ENCODE assay signal across 32 cellular contexts in genomic region chr3:151476344-151477018, GRCh38. TPM values are rescaled to one million over a fixed set of nuclear protein-coding genes. Genes with fewer than 3 reads are reported as not detected.
DNase-seq lines count a peak whose midpoint lies in the region; ATAC-seq, FAIRE-seq and TF ChIP-seq lines count a peak whose summit lies in the region.
"Had no signal": no experiment of that assay in that cellular context is flagged by ENCODE, and none has a peak within 500 bp of the region (broad histone marks: within the 10 kb centered on the region; RNA-seq: fewer than 3 reads in every experiment).

No MANE protein-coding gene starts in this region.

- dilution Hi-C loops in endothelial cell of umbilical vein (cut with MboI; ENCODE audit: extremely low pct_ligation_motif_present, low sequenced_read_pairs), result no loop called here

- CTCF ChIA-PET in endothelial cell of umbilical vein (lab: Charles Lee), result interaction anchor here (8.3 kb wide), 1 partner anchor 9 kb away, joined by 47 read pairs; no protein-coding TSS in a partner anchor

- H2AFZ ChIP-seq in endothelial cell of umbilical vein (ENCODE audit: low read depth, low read length) (peak overlapping the region; percentile 50), smooth muscle cell (ENCODE audit: low read depth) (peak overlapping the region; percentile 14)
- H2AFZ ChIP-seq: GM23248, parathyroid adenoma had no signal

- intact Hi-C loops in Right ventricle myocardium superior (cut with DNase I), result no loop called here
- intact Hi-C loops in cardiac septum (cut with DNase I), result no loop called here
- intact Hi-C loops in endothelial cell of umbilical vein (cut with micrococcal nuclease), result no loop called here

- DNase-seq in Right ventricle myocardium superior, result no peak
- no peak for DNase-seq in cardiac septum (ENCODE audit: low spot score)
- DNase-seq in OCI-M1 (lab: John Stamatoyannopoulos, UW), result peak; percentile 60
- no peak for DNase-seq in endothelial cell of umbilical vein (ENCODE audit: low read depth, low spot score)
- no peak for DNase-seq in smooth muscle cell (lab: John Stamatoyannopoulos, UW; ENCODE audit: unreplicated experiment)
- DNase-seq in hepatic stellate cell (ENCODE audit: low spot score), result no peak
- DNase-seq in NCI-H2171 (lab: John Stamatoyannopoulos, UW), result no peak
- DNase-seq: activated CD4-positive, alpha-beta memory T cell treated with anti-CD3 and anti-CD28 coated beads, Interleukin-2, amount 10 ng/mL, durations not matched to agents 7 days and 5 days; activated CD8-positive, alpha-beta memory T cell treated with anti-CD3 and anti-CD28 coated beads, Interleukin-2, amount 50 U/mL, for 4 hours; activated naive CD4-positive, alpha-beta T cell treated with anti-CD3 and anti-CD28 coated beads for 36 hours; Calu3; DMS79 treated with DMSO at 0.1 percent for 48 hours; gastrocnemius medialis; GM23248; HFFc6; hippocampal formation; immature natural killer cell; KG1; mesenchymal stem cell; MM.1S; NCI-H2029 treated with DMSO at 0.1 percent for 48 hours; NCI-H446; NCI-H774; stimulated activated CD4-positive, alpha-beta T cell treated with anti-CD3 and anti-CD28 coated beads, Interleukin-1b, Interleukin-23, amount 100 ng/mL, for 48 hours; stimulated activated naive CD8-positive, alpha-beta T cell treated with anti-CD3 and anti-CD28 coated beads, Interleukin-15, Interleukin-2, amounts not matched to agents 100 U/mL and 50 U/mL, for 24 hours; T-cell had no signal

- H3K9me3 ChIP-seq in endothelial cell of umbilical vein (replicated peaks; ENCODE audit: control insufficient read depth, insufficient read depth, low read length), result no peaks in the 10 kb centered on the region
- H3K9me3 ChIP-seq in smooth muscle cell (replicated peaks; ENCODE audit: low read depth), result no peaks in the 10 kb centered on the region
- H3K9me3 ChIP-seq: gastrocnemius medialis had no signal

- no peaks in the 10 kb centered on the region for H3F3A ChIP-seq in smooth muscle cell (ENCODE audit: low read depth)

- TF ChIP-seq CTCF in endothelial cell of umbilical vein (IDR thresholded peaks at IDR 0.05; ENCODE audit: extremely low read depth in 1 of 2, insufficient read depth in 1 of 2, low read depth in 1 of 2, low read length in 2 of 2), result no peak
- TF ChIP-seq CTCF in smooth muscle cell (IDR thresholded peaks at IDR 0.05; ENCODE audit: borderline replicate concordance, insufficient read depth, poor library complexity, severe bottlenecking), result no peak

- no peaks in the 10 kb centered on the region for H4K20me1 ChIP-seq in endothelial cell of umbilical vein (replicated peaks; ENCODE audit: control insufficient read depth, extremely low read depth, insufficient read depth, low read length)
- no peaks in the 10 kb centered on the region for H4K20me1 ChIP-seq in smooth muscle cell (ENCODE audit: low read depth)

- H3K36me3 ChIP-seq in endothelial cell of umbilical vein (ENCODE audit: control insufficient read depth in 2 of 2, extremely low read depth in 1 of 2, insufficient read depth in 2 of 2, low read length in 2 of 2) (no peaks in the 10 kb centered on the region), smooth muscle cell (ENCODE audit: low read depth) (no peaks in the 10 kb centered on the region)
- H3K36me3 ChIP-seq: gastrocnemius medialis had no signal

- ATAC-seq in Right ventricle myocardium superior (ENCODE audit: poor library complexity), result peak; percentile 57
- ATAC-seq in HG03520 (IDR thresholded peaks at IDR 0.05; ENCODE audit: unreplicated experiment), result no peak
- ATAC-seq: activated CD4-positive, CD25-positive, alpha-beta regulatory T cell treated with anti-CD3 and anti-CD28 coated beads, Interleukin-2, amount 50 U/mL, for 24 hours; gastrocnemius medialis; stimulated activated naive CD8-positive, alpha-beta T cell treated with anti-CD3 and anti-CD28 coated beads, Interleukin-15, Interleukin-2, amounts not matched to agents 100 U/mL and 50 U/mL, for 24 hours; T-cell had no signal

- WGBS in smooth muscle cell (ENCODE audit: low lambda C conversion rate), result 75% methylated on average over 7 of the region's 7 CpGs

- no peak for FAIRE-seq in endothelial cell of umbilical vein (lab: Jason Lieb, UNC)
- FAIRE-seq: endometrium, HTR-8/SVneo had no signal

- no peaks in the 10 kb centered on the region for H3K9me1 ChIP-seq in endothelial cell of umbilical vein (replicated peaks; ENCODE audit: control insufficient read depth, extremely low read depth, insufficient read depth, low read length)

- H3K4me3 ChIP-seq in endothelial cell of umbilical vein (replicated peaks in 1 of 3; ENCODE audit: insufficient read depth in 1 of 3, low read depth in 1 of 3, low read length in 3 of 3), result no peak overlapping the region
- no peak overlapping the region for H3K4me3 ChIP-seq in smooth muscle cell
- H3K4me3 ChIP-seq: gastrocnemius medialis, GM23248 had no signal

- H3K79me2 ChIP-seq in endothelial cell of umbilical vein (ENCODE audit: control insufficient read depth, insufficient read depth, low read length) (no peaks in the 10 kb centered on the region), smooth muscle cell (ENCODE audit: low read depth) (no peaks in the 10 kb centered on the region)
- H3K79me2 ChIP-seq: parathyroid adenoma had no signal

- POLR2A ChIA-PET in endothelial cell of umbilical vein (lab: Charles Lee), result no interaction called here

- TF ChIP-seq POLR2A in endothelial cell of umbilical vein (IDR thresholded peaks at IDR 0.05; ENCODE audit: low read depth, low read length), result no peak

- H3K4me2 ChIP-seq in endothelial cell of umbilical vein (ENCODE audit: insufficient read depth, low read length), result no peak overlapping the region
- H3K4me2 ChIP-seq in smooth muscle cell, result no peak overlapping the region

- no peaks in the 10 kb centered on the region for H3K4me1 ChIP-seq in endothelial cell of umbilical vein (ENCODE audit: control insufficient read depth, extremely low read depth, insufficient read depth, low read length)
- H3K4me1 ChIP-seq in smooth muscle cell (ENCODE audit: low read depth), result no peaks in the 10 kb centered on the region
- H3K4me1 ChIP-seq: parathyroid adenoma had no signal

- BruUV-seq in endothelial cell of umbilical vein (replicated peaks; lab: Mats Ljungman, UMichigan), result no TSS peak

- H3K9ac ChIP-seq in endothelial cell of umbilical vein (replicated peaks; ENCODE audit: extremely low read depth, insufficient read depth, low read length) (no peak overlapping the region), smooth muscle cell (ENCODE audit: low read depth) (no peak overlapping the region)
- H3K9ac ChIP-seq: GM23248, parathyroid adenoma had no signal

- H3K27me3 ChIP-seq in endothelial cell of umbilical vein (ENCODE audit: control insufficient read depth in 2 of 2, insufficient read depth in 2 of 2, low read length in 2 of 2), result peaks cover 0 to 2% of the 10 kb centered on the region in 2 experiments
- no peaks in the 10 kb centered on the region for H3K27me3 ChIP-seq in smooth muscle cell (ENCODE audit: low read depth)
- H3K27me3 ChIP-seq: gastrocnemius medialis had no signal

- H3K27ac ChIP-seq in endothelial cell of umbilical vein (ENCODE audit: insufficient read depth, low read depth, low read length) (no peak overlapping the region), smooth muscle cell (ENCODE audit: low read depth) (no peak overlapping the region)
- H3K27ac ChIP-seq: gastrocnemius medialis, GM23248, parathyroid adenoma, RWPE1 had no signal

TF ChIP-seq in endothelial cell of umbilical vein, 7 proteins besides CTCF, POLR2A, EP300 and RAD21:
- TF ChIP-seq MAX (IDR thresholded peaks at IDR 0.05; ENCODE audit: insufficient read depth, insufficient read length) (no peak), GATA2 (IDR thresholded peaks at IDR 0.05; ENCODE audit: insufficient read depth, insufficient read length, low read depth, low read length) (no peak), EZH2 (IDR thresholded peaks at IDR 0.05; ENCODE audit: borderline replicate concordance, low read depth, low read length, severe bottlenecking) (no peak)

RNA-seq across cellular contexts. Expression of gene IGSF10, which starts 15.6 kb away (rescaled TPM):
- total RNA-seq in Right ventricle myocardium superior, result 2.6 TPM
- 0.83 TPM for total RNA-seq in cardiac septum
- total RNA-seq in endothelial cell of umbilical vein, result not detected in 2 replicates
- 0.01 TPM in 1 of 2 replicates, not detected in the other for polyA plus RNA-seq in endothelial cell of umbilical vein
- 0.08 TPM in 1 of 2 replicates, not detected in the other for polyA plus RNA-seq in endothelial cell of umbilical vein (2011; cell fraction: cytosol; rRNA removed)
- polyA plus RNA-seq in endothelial cell of umbilical vein (2011; cell fraction: nucleus; rRNA removed), result 0.07 and 0.09 TPM in 2 replicates
- polyA plus RNA-seq in endothelial cell of umbilical vein (2012), result 0.03 and 0.07 TPM in 2 replicates
- 0.10 and 0.11 TPM in 2 replicates for polyA minus RNA-seq in endothelial cell of umbilical vein
- polyA minus RNA-seq in endothelial cell of umbilical vein (2011; cell fraction: cytosol; rRNA and poly(A)+ RNA removed), result 3.3 TPM
- 0.05 and 0.14 TPM in 2 replicates for polyA minus RNA-seq in endothelial cell of umbilical vein (2011; cell fraction: nucleus; rRNA and poly(A)+ RNA removed)
- total RNA-seq in smooth muscle cell, result 0.04 and 1.3 TPM in 2 replicates
- not detected in 2 replicates for polyA plus RNA-seq in smooth muscle cell
- total RNA-seq: activated CD4-positive, alpha-beta memory T cell treated with anti-CD3 and anti-CD28 coated beads, Interleukin-2, amount 10 ng/mL, durations not matched to agents 7 days and 5 days; activated naive CD4-positive, alpha-beta T cell treated with anti-CD3 and anti-CD28 coated beads for 36 hours; GM23248 had no signal
- polyA plus RNA-seq: immature natural killer cell had no signal
